1 cellular context compared by ENCODE assay signal in genomic region chr15:40128746-40129660, GRCh38.
A peak's percentile ranks its signal among the peaks of the same experiment; 100 is the strongest.
TF ChIP-seq lines count a peak whose summit lies in the region.

No MANE protein-coding gene starts in this region.

TF ChIP-seq in K562, 482 proteins besides CTCF, POLR2A, EP300 and RAD21:
- TF ChIP-seq ZNF217 (CRISPR knock-in tag; IDR thresholded peaks at IDR 0.05) (no peak), FOXP1 (CRISPR knock-in tag; IDR thresholded peaks at IDR 0.05) (0 out of 2 replicates have a peak, but pooled peaks have one; percentile 4), ZNF197 (CRISPR knock-in tag; IDR thresholded peaks at IDR 0.05; ENCODE audit: low read depth) (no peak)
